In genomic region chr3:3629911-3630310, GRCh38 we compare ENCODE assay signal across 25 cellular contexts.
DNase-seq lines count a peak whose midpoint lies in the region; FAIRE-seq and TF ChIP-seq lines count a peak whose summit lies in the region.
"Had no signal": no experiment of that assay in that cellular context is flagged by ENCODE, and none has a peak within 500 bp of the region (broad histone marks: within the 10 kb centered on the region; RNA-seq: fewer than 3 reads in every experiment).

No MANE protein-coding gene starts in this region.

- H3K4me3 ChIP-seq in fibroblast of pulmonary artery (replicated peaks; ENCODE audit: low read depth, low read length) (no peak overlapping the region), trophoblast cell (ENCODE audit: low read depth, low read length) (no peak overlapping the region), GM23248 (no peak overlapping the region)
- H3K4me3 ChIP-seq: A549; BLaER1 treated with 17β-estradiol and CSF1 and Interleukin-3, amounts not matched to agents 10 nM and 100 nM had no signal

- no peak overlapping the region for H4K91ac ChIP-seq in trophoblast cell (ENCODE audit: low read depth, low read length)

- in situ Hi-C loops in GM23248 (cut with MboI): no loop called here

- H3K9me3 ChIP-seq in trophoblast cell (ENCODE audit: insufficient read depth, low read depth, low read length) (no peaks in the 10 kb centered on the region), GM23248 (ENCODE audit: low read depth) (no peaks in the 10 kb centered on the region)
- H3K9me3 ChIP-seq: A549; BLaER1 treated with 17β-estradiol and CSF1 and Interleukin-3, amounts not matched to agents 10 nM and 100 nM; SK-N-SH had no signal

- H2AFZ ChIP-seq in trophoblast cell (ENCODE audit: insufficient read depth, low read length, poor library complexity) (no peak overlapping the region), GM23248 (no peak overlapping the region)

- FAIRE-seq in RCC 7860 (lab: Jason Lieb, UNC): no peak
- FAIRE-seq: A549, D721Med had no signal

- no peak overlapping the region for H3K4ac ChIP-seq in trophoblast cell (ENCODE audit: low read depth, low read length)

- peaks cover 8 to 13% of the 10 kb centered on the region in 2 experiments for H3K4me1 ChIP-seq in trophoblast cell (ENCODE audit: control insufficient read depth in 1 of 2, insufficient read depth in 2 of 2, low read length in 2 of 2)
- H3K4me1 ChIP-seq in GM23248 (ENCODE audit: insufficient read depth): no peaks in the 10 kb centered on the region
- H3K4me1 ChIP-seq: A549 had no signal

- H3F3A ChIP-seq in GM23248 (ENCODE audit: insufficient read depth): no peaks in the 10 kb centered on the region

- H3K27ac ChIP-seq in trophoblast cell (ENCODE audit: low read depth, low read length) (no peak overlapping the region), GM23248 (no peak overlapping the region)
- H3K27ac ChIP-seq: A549; BLaER1 treated with 17β-estradiol and CSF1 and Interleukin-3, amounts not matched to agents 10 nM and 100 nM; KMS-11 had no signal

- H3K79me1 ChIP-seq in trophoblast cell (ENCODE audit: low read length): peaks cover 17% of the 10 kb centered on the region

- no peak overlapping the region for H4K8ac ChIP-seq in trophoblast cell (ENCODE audit: low read depth, low read length)

- TF ChIP-seq CTCF in fibroblast of pulmonary artery (IDR thresholded peaks at IDR 0.05; ENCODE audit: low read length, missing control alignments): no peak

- no peaks in the 10 kb centered on the region for H4K20me1 ChIP-seq in GM23248 (ENCODE audit: insufficient read depth)
- H4K20me1 ChIP-seq: BLaER1 treated with 17β-estradiol and CSF1 and Interleukin-3, amounts not matched to agents 10 nM and 100 nM had no signal

- no peak overlapping the region for H2BK120ac ChIP-seq in trophoblast cell (ENCODE audit: insufficient read depth, low read length, poor library complexity)

- H3K4me2 ChIP-seq in trophoblast cell (ENCODE audit: low read length): no peak overlapping the region
- H3K4me2 ChIP-seq in GM23248 (ENCODE audit: unreplicated experiment): no peak overlapping the region
- H3K4me2 ChIP-seq: A549, KMS-11, SK-N-SH had no signal

- H2AK5ac ChIP-seq in trophoblast cell (ENCODE audit: low read length): no peak overlapping the region

- H3K36me3 ChIP-seq in trophoblast cell (ENCODE audit: control insufficient read depth in 1 of 2, insufficient read depth in 2 of 2, low read length in 2 of 2) (no peaks in the 10 kb centered on the region), GM23248 (ENCODE audit: low read depth) (no peaks in the 10 kb centered on the region)
- H3K36me3 ChIP-seq: BLaER1 treated with 17β-estradiol and CSF1 and Interleukin-3, amounts not matched to agents 10 nM and 100 nM had no signal

- no peak overlapping the region for H3K14ac ChIP-seq in trophoblast cell (ENCODE audit: low read length)

- H3K9ac ChIP-seq in trophoblast cell (ENCODE audit: low read length) (no peak overlapping the region), GM23248 (no peak overlapping the region)
- H3K9ac ChIP-seq: BLaER1 treated with 17β-estradiol and CSF1 and Interleukin-3, amounts not matched to agents 10 nM and 100 nM; KMS-11; SK-N-SH had no signal

- no peak overlapping the region for H3K23ac ChIP-seq in trophoblast cell (ENCODE audit: low read length)

- H4K12ac ChIP-seq in trophoblast cell (ENCODE audit: low read depth, low read length): no peak overlapping the region

- no peaks in the 10 kb centered on the region for H3K9me2 ChIP-seq in GM23248 (ENCODE audit: insufficient read depth)
- H3K9me2 ChIP-seq: SK-N-SH had no signal

- H3K27me3 ChIP-seq in trophoblast cell (ENCODE audit: insufficient read depth, low read length) (no peaks in the 10 kb centered on the region), GM23248 (replicated peaks; ENCODE audit: insufficient read depth) (no peaks in the 10 kb centered on the region)
- H3K27me3 ChIP-seq: BLaER1 treated with 17β-estradiol and CSF1 and Interleukin-3, amounts not matched to agents 10 nM and 100 nM had no signal

- no peak overlapping the region for H2BK12ac ChIP-seq in trophoblast cell (ENCODE audit: low read length)

- H3K79me2 ChIP-seq in trophoblast cell (ENCODE audit: control insufficient read depth, insufficient read depth, low read length, poor library complexity) (no peaks in the 10 kb centered on the region), GM23248 (ENCODE audit: insufficient read depth) (no peaks in the 10 kb centered on the region)

- no peak overlapping the region for H3K18ac ChIP-seq in trophoblast cell (ENCODE audit: low read length)

- DNase-seq in HT1080 (ENCODE audit: low read depth): peak; percentile 82
- peak; percentile 49 for DNase-seq in RCC 7860 (ENCODE audit: low spot score)
- DNase-seq in fibroblast of pulmonary artery (ENCODE audit: low read depth): peak; percentile 6
- DNase-seq in trophoblast cell: no peak
- no peak for DNase-seq in medulla oblongata (ENCODE audit: extremely low spot score)
- DNase-seq in HCEC 1CT: no peak
- DNase-seq in GM23248: no peak
- DNase-seq in H4 (ENCODE audit: low spot score): no peak
- DNase-seq: AML-193; CD4-positive, alpha-beta T cell; DMS53; H9; NCI-H1105; NCI-H1436 treated with DMSO at 0.1 percent for 48 hours; NCI-H187 treated with DMSO at 0.1 percent for 48 hours; NCI-H2171 treated with DMSO at 0.1 percent for 48 hours; NCI-H446; NCI-H524 treated with DMSO at 0.1 percent for 48 hours; NCI-H774; SK-N-SH; SW 1271 had no signal

- peak overlapping the region; percentile 42 for H2BK5ac ChIP-seq in trophoblast cell (ENCODE audit: low read depth, low read length, poor library complexity)

Comparison
In these comparisons a context has a peak if more than half of its experiments do, and no peak if none do; other contexts are left out.
1. DNase-seq: peak in HT1080 (single experiment), RCC 7860 (single experiment) and fibroblast of pulmonary artery (single experiment); none in trophoblast cell (0 of 2), medulla oblongata (single experiment), HCEC 1CT (single experiment), GM23248 (single experiment) and H4 (single experiment).